In the genomic region with DNA sequence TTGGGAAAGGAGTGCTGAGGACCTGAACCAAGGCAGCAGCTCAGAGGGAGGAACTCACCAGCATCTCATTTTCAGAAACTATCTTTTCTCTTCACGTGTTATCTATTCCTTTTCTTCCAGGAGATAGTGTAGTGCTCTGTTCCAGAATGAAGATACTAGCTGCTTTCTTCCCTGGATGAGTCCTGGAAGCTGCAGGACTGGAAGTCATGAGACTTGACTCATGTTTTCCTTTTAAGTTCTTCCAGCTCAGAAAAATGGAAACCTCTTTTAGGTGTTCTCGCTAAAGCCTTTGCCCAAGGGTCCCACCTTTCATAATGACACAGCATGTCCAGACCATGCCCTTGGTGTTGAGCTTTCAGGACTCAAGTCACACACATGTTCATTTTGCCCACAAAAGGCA, we compare ENCODE assay signal across 1 cellular context.
TF ChIP-seq lines count a peak whose summit lies in the region.

No MANE protein-coding gene starts in this region.

TF ChIP-seq in WTC11, 78 proteins besides CTCF, POLR2A, EP300 and RAD21 (continued from another document):
- TF ChIP-seq, protein P1, sequence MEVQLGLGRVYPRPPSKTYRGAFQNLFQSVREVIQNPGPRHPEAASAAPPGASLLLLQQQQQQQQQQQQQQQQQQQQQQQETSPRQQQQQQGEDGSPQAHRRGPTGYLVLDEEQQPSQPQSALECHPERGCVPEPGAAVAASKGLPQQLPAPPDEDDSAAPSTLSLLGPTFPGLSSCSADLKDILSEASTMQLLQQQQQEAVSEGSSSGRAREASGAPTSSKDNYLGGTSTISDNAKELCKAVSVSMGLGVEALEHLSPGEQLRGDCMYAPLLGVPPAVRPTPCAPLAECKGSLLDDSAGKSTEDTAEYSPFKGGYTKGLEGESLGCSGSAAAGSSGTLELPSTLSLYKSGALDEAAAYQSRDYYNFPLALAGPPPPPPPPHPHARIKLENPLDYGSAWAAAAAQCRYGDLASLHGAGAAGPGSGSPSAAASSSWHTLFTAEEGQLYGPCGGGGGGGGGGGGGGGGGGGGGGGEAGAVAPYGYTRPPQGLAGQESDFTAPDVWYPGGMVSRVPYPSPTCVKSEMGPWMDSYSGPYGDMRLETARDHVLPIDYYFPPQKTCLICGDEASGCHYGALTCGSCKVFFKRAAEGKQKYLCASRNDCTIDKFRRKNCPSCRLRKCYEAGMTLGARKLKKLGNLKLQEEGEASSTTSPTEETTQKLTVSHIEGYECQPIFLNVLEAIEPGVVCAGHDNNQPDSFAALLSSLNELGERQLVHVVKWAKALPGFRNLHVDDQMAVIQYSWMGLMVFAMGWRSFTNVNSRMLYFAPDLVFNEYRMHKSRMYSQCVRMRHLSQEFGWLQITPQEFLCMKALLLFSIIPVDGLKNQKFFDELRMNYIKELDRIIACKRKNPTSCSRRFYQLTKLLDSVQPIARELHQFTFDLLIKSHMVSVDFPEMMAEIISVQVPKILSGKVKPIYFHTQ (CRISPR knock-in tag; IDR thresholded peaks at IDR 0.05), result no peak
- TF ChIP-seq FOXK1 (CRISPR knock-in tag; IDR thresholded peaks at IDR 0.05) (no peak), JUN (CRISPR knock-in tag; IDR thresholded peaks at IDR 0.05) (no peak), SP1 (CRISPR knock-in tag; conservative IDR thresholded peaks at IDR 0.05) (no peak), CDX4 (CRISPR knock-in tag; IDR thresholded peaks at IDR 0.05; ENCODE audit: borderline replicate concordance) (no peak), ZNF138 (CRISPR knock-in tag; conservative IDR thresholded peaks at IDR 0.05) (no peak), ESRRA (CRISPR knock-in tag; IDR thresholded peaks at IDR 0.05; ENCODE audit: borderline replicate concordance) (no peak), ZNF232 (CRISPR knock-in tag; IDR thresholded peaks at IDR 0.05) (no peak)
- TF ChIP-seq, protein P2, sequence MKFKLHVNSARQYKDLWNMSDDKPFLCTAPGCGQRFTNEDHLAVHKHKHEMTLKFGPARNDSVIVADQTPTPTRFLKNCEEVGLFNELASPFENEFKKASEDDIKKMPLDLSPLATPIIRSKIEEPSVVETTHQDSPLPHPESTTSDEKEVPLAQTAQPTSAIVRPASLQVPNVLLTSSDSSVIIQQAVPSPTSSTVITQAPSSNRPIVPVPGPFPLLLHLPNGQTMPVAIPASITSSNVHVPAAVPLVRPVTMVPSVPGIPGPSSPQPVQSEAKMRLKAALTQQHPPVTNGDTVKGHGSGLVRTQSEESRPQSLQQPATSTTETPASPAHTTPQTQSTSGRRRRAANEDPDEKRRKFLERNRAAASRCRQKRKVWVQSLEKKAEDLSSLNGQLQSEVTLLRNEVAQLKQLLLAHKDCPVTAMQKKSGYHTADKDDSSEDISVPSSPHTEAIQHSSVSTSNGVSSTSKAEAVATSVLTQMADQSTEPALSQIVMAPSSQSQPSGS (CRISPR knock-in tag; IDR thresholded peaks at IDR 0.05; ENCODE audit: borderline replicate concordance, low read depth), result no peak
- TF ChIP-seq, protein P3, sequence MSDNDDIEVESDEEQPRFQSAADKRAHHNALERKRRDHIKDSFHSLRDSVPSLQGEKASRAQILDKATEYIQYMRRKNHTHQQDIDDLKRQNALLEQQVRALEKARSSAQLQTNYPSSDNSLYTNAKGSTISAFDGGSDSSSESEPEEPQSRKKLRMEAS (CRISPR knock-in tag; IDR thresholded peaks at IDR 0.05), result no peak
- TF ChIP-seq, protein P4, sequence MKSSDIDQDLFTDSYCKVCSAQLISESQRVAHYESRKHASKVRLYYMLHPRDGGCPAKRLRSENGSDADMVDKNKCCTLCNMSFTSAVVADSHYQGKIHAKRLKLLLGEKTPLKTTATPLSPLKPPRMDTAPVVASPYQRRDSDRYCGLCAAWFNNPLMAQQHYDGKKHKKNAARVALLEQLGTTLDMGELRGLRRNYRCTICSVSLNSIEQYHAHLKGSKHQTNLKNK (CRISPR knock-in tag; IDR thresholded peaks at IDR 0.05), result no peak
